Comparison of ENCODE assay signal across 21 cellular contexts in genomic region chr3:101801174-101801573, GRCh38.
"Had no signal": no experiment of that assay in that cellular context is flagged by ENCODE, and none has a peak within 500 bp of the region (broad histone marks: within the 10 kb centered on the region; RNA-seq: fewer than 3 reads in every experiment).

No MANE protein-coding gene starts in this region.

- DNase-seq: activated CD4-positive, alpha-beta memory T cell treated with anti-CD3 and anti-CD28 coated beads for 36 hours; activated CD4-positive, alpha-beta T cell treated with anti-CD3 and anti-CD28 coated beads for 36 hours; activated effector memory CD4-positive, alpha-beta T cell treated with Interleukin-2 at 50 U/mL for 16 hours; activated naive CD8-positive, alpha-beta T cell treated with anti-CD3 and anti-CD28 coated beads, Interleukin-2, amount 10 ng/mL, durations not matched to agents 7 days and 5 days; activated T-cell treated with anti-CD3 and anti-CD28 coated beads, Interleukin-2, amount 50 U/mL, for 1 hour; body of pancreas; heart left ventricle; kidney; nephron progenitor cell; occipital lobe; posterior cingulate gyrus; retina; spleen; stimulated activated CD4-positive, alpha-beta T cell treated with anti-CD3 and anti-CD28 coated beads, Interleukin-4, amount 100 ng/mL, for 4 hours; stimulated activated naive CD4-positive, alpha-beta T cell; upper lobe of right lung had no signal

- H3K27me3 Mint-ChIP-seq: activated CD4-positive, alpha-beta memory T cell treated with anti-CD3 and anti-CD28 coated beads for 36 hours; activated CD4-positive, alpha-beta T cell treated with anti-CD3 and anti-CD28 coated beads for 36 hours; activated naive CD8-positive, alpha-beta T cell treated with anti-CD3 and anti-CD28 coated beads, Interleukin-2, amount 10 ng/mL, durations not matched to agents 7 days and 5 days had no signal

- H3K4me1 Mint-ChIP-seq: nephron progenitor cell had no signal

- H3K9me3 Mint-ChIP-seq: activated CD4-positive, alpha-beta memory T cell treated with anti-CD3 and anti-CD28 coated beads for 36 hours; activated naive CD8-positive, alpha-beta T cell treated with anti-CD3 and anti-CD28 coated beads, Interleukin-2, amount 10 ng/mL, durations not matched to agents 7 days and 5 days; nephron progenitor cell had no signal

- H3K4me1 ChIP-seq: body of pancreas had no signal

- H3K4me3 Mint-ChIP-seq: activated CD4-positive, alpha-beta memory T cell treated with anti-CD3 and anti-CD28 coated beads for 36 hours; activated CD4-positive, alpha-beta T cell treated with anti-CD3 and anti-CD28 coated beads for 36 hours; activated naive CD8-positive, alpha-beta T cell treated with anti-CD3 and anti-CD28 coated beads, Interleukin-2, amount 10 ng/mL, durations not matched to agents 7 days and 5 days; mesothelial cell of epicardium; nephron progenitor cell had no signal

- H3K27me3 ChIP-seq: body of pancreas, esophagus muscularis mucosa, gastroesophageal sphincter, heart left ventricle, spleen, upper lobe of right lung had no signal

- ATAC-seq: activated CD4-positive, alpha-beta T cell treated with anti-CD3 and anti-CD28 coated beads for 36 hours; body of pancreas; gastroesophageal sphincter; heart left ventricle; left lobe of liver; upper lobe of right lung had no signal

- H3K4me3 ChIP-seq: body of pancreas, coronary artery, esophagus muscularis mucosa, gastroesophageal sphincter, heart left ventricle, spleen, upper lobe of right lung had no signal

- H3K27ac Mint-ChIP-seq: activated CD4-positive, alpha-beta memory T cell treated with anti-CD3 and anti-CD28 coated beads for 36 hours; activated naive CD8-positive, alpha-beta T cell treated with anti-CD3 and anti-CD28 coated beads, Interleukin-2, amount 10 ng/mL, durations not matched to agents 7 days and 5 days; mesothelial cell of epicardium had no signal

- H3K9me3 ChIP-seq: body of pancreas, esophagus muscularis mucosa, gastroesophageal sphincter, spleen, upper lobe of right lung had no signal

- H3K27ac ChIP-seq: body of pancreas, coronary artery, esophagus muscularis mucosa, gastroesophageal sphincter, heart left ventricle, spleen, upper lobe of right lung had no signal
